In genomic region chr2:165440367-165440766, GRCh38 we compare ENCODE assay signal across 13 cellular contexts. TPM values are rescaled to one million over a fixed set of nuclear protein-coding genes. Genes with fewer than 3 reads are reported as not detected.
DNase-seq lines count a peak whose midpoint lies in the region; ATAC-seq, FAIRE-seq and TF ChIP-seq lines count a peak whose summit lies in the region.
"Had no signal": no experiment of that assay in that cellular context is flagged by ENCODE, and none has a peak within 500 bp of the region (broad histone marks: within the 10 kb centered on the region; RNA-seq: fewer than 3 reads in every experiment).

No MANE protein-coding gene starts in this region.

- ATAC-seq in HG03571 (IDR thresholded peaks at IDR 0.05; ENCODE audit: unreplicated experiment) (no peak), GM18909 (IDR thresholded peaks at IDR 0.05; ENCODE audit: poor library complexity, unreplicated experiment) (no peak)
- ATAC-seq: stimulated activated effector memory CD8-positive, alpha-beta T cell treated with anti-CD3 and anti-CD28 coated beads, Interleukin-12 subunit alpha, Interleukin-12 subunit beta, amount 100 ng/mL, for 72 hours had no signal

- no peaks in the 10 kb centered on the region for H3K9me3 ChIP-seq in neural cell (ENCODE audit: low read length)
- no peaks in the 10 kb centered on the region for H3K9me3 ChIP-seq in Peyer's patch

- no peaks in the 10 kb centered on the region for H3F3A ChIP-seq in neural cell (ENCODE audit: insufficient read depth, low read length, poor library complexity, severe bottlenecking)

- TF ChIP-seq EP300 in neural cell (conservative IDR thresholded peaks at IDR 0.05; ENCODE audit: poor library complexity, severe bottlenecking) = peak; percentile 90

- H2AFZ ChIP-seq in neural cell (ENCODE audit: low read depth, low read length) = no peak overlapping the region
- H2AFZ ChIP-seq: PC-9 had no signal

- H3K9me2 ChIP-seq in neural cell (ENCODE audit: insufficient read depth, low read length) = no peaks in the 10 kb centered on the region

- DNase-seq in DMS 273 treated with DMSO at 0.1 percent for 48 hours (lab: John Stamatoyannopoulos, UW) = peak; percentile 11
- DNase-seq in NCI-H1694 (lab: John Stamatoyannopoulos, UW) = peak; percentile 61
- DNase-seq in Peyer's patch = no peak
- no peak for DNase-seq in GM10266 (ENCODE audit: extremely low spot score)
- DNase-seq: activated T-cell treated with anti-CD3 and anti-CD28 coated beads, Interleukin-2, amount 50 U/mL, for 1 hour; hippocampal formation; MM.1S; PC-9 had no signal

- peak overlapping the region; percentile 44 for H3K4me3 ChIP-seq in neural cell (ENCODE audit: low read length)
- H3K4me3 ChIP-seq in Peyer's patch = no peak overlapping the region
- H3K4me3 ChIP-seq: PC-9 had no signal

- TF ChIP-seq RAD21 in neural cell (conservative IDR thresholded peaks at IDR 0.05) = peak; percentile 17

- peak overlapping the region; percentile 57 for H3K4me2 ChIP-seq in neural cell (ENCODE audit: low read length)
- H3K4me2 ChIP-seq: PC-9 had no signal

- H4K20me1 ChIP-seq in neural cell (ENCODE audit: insufficient read depth) = no peaks in the 10 kb centered on the region

- H3K27ac ChIP-seq in neural cell (ENCODE audit: low read length) (peak overlapping the region; percentile 75), Peyer's patch (no peak overlapping the region)
- H3K27ac ChIP-seq: PC-9 had no signal

- H3K4me1 ChIP-seq in Peyer's patch = no peaks in the 10 kb centered on the region

- peak; percentile 65 for FAIRE-seq in endometrium (lab: Jason Lieb, UNC)

- H3K9ac ChIP-seq in neural cell (ENCODE audit: low read length) = peak overlapping the region; percentile 30

- no peak for TF ChIP-seq CTCF in neural cell (IDR thresholded peaks at IDR 0.05; ENCODE audit: poor library complexity, severe bottlenecking)
- no peak for TF ChIP-seq CTCF in Peyer's patch (IDR thresholded peaks at IDR 0.05)
- no peak for TF ChIP-seq CTCF in GM10266 (IDR thresholded peaks at IDR 0.05; ENCODE audit: control insufficient read depth, insufficient read depth, low read depth, missing control alignments)

- H3K79me2 ChIP-seq in neural cell (replicated peaks; ENCODE audit: insufficient read depth, low read length) = no peaks in the 10 kb centered on the region

- no peaks in the 10 kb centered on the region for H3K27me3 ChIP-seq in neural cell (ENCODE audit: insufficient read depth, low read depth, low read length)
- no peaks in the 10 kb centered on the region for H3K27me3 ChIP-seq in Peyer's patch

- no peak for TF ChIP-seq POLR2A in Peyer's patch (IDR thresholded peaks at IDR 0.05)

- H3K36me3 ChIP-seq in neural cell (ENCODE audit: insufficient read depth, low read length) (no peaks in the 10 kb centered on the region), Peyer's patch (no peaks in the 10 kb centered on the region)

TF ChIP-seq in neural cell, 6 proteins besides CTCF, POLR2A, EP300 and RAD21:
- TF ChIP-seq TAF1 (IDR thresholded peaks at IDR 0.05; ENCODE audit: low read depth) (no peak), REST (IDR thresholded peaks at IDR 0.05; ENCODE audit: borderline replicate concordance) (peak; percentile 37), POLR2AphosphoS5 (IDR thresholded peaks at IDR 0.05) (peak; percentile 65), SMC3 (conservative IDR thresholded peaks at IDR 0.05; ENCODE audit: poor library complexity) (no peak)

RNA-seq across cellular contexts. Expression of gene CSRNP3, which starts 29.1 kb away (rescaled TPM):
- polyA plus RNA-seq in neural cell = 62.7 and 66.6 TPM in 2 replicates
- polyA minus RNA-seq in neural cell = 347 and 421 TPM in 2 replicates
- total RNA-seq in Peyer's patch = 10 to 100 TPM in 1 of 4 donors, 1 to 10 TPM in 3; 1.6 to 10.5 (median 4.4) TPM

Comparison
In these comparisons a context has a peak if more than half of its experiments do, and no peak if none do; other contexts are left out.
1. DNase-seq: peak in DMS 273 treated with DMSO at 0.1 percent for 48 hours (single experiment) and NCI-H1694 (single experiment); none in Peyer's patch (0 of 3) and GM10266 (single experiment).